ENCODE assay signal across 9 cellular contexts in the genomic region with DNA sequence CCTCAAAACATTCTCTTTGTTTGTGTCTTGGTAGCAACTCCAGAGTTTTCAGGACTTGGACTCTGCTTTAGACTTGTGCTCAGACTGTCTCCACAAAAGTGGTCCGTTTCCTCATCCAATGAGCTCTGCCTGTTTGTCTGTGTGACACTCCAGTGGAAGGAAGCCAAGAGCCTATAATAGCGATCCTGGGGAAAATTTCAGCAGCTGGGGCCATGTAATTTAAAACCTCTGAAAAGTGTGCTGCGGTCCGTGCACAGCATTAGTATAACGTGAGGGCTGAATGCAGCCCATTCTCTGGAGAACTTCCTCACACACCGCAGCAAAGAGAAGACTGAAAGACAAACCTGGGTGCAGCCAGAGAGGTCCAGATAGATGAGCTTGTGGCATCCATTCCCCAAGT. TPM values are rescaled to one million over a fixed set of nuclear protein-coding genes. Genes with fewer than 3 reads are reported as not detected.
DNase-seq lines count a peak whose midpoint lies in the region; ATAC-seq and TF ChIP-seq lines count a peak whose summit lies in the region.
"Had no signal": no experiment of that assay in that cellular context is flagged by ENCODE, and none has a peak within 500 bp of the region (broad histone marks: within the 10 kb centered on the region; RNA-seq: fewer than 3 reads in every experiment).

A gene with protein sequence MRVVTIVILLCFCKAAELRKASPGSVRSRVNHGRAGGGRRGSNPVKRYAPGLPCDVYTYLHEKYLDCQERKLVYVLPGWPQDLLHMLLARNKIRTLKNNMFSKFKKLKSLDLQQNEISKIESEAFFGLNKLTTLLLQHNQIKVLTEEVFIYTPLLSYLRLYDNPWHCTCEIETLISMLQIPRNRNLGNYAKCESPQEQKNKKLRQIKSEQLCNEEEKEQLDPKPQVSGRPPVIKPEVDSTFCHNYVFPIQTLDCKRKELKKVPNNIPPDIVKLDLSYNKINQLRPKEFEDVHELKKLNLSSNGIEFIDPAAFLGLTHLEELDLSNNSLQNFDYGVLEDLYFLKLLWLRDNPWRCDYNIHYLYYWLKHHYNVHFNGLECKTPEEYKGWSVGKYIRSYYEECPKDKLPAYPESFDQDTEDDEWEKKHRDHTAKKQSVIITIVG (plus strand): TSS at position 259 of the 400 bp plus-strand sequence. CDS start 20,914 bp downstream, outside the sequence.

- H3K27me3 Mint-ChIP-seq in activated naive CD4-positive, alpha-beta T cell treated with anti-CD3 and anti-CD28 coated beads for 36 hours (ENCODE audit: low read depth): no peaks in the 10 kb centered on the region
- peaks cover 10% of the 10 kb centered on the region for H3K27me3 Mint-ChIP-seq in activated T-helper 2 cell treated with anti-CD3 and anti-CD28 coated beads, Interferon-gamma antibody, Interleukin-2, Interleukin-4, amounts not matched to agents 10 μg/mL and 5 μg/mL and 100 μg/mL, durations not matched to agents 14 hours and 24 hours and 36 hours (ENCODE audit: low read depth)

- no peaks in the 10 kb centered on the region for H3K4me1 Mint-ChIP-seq in activated naive CD4-positive, alpha-beta T cell treated with anti-CD3 and anti-CD28 coated beads for 36 hours (ENCODE audit: low read depth)
- H3K4me1 Mint-ChIP-seq in activated T-helper 2 cell treated with anti-CD3 and anti-CD28 coated beads, Interferon-gamma antibody, Interleukin-2, Interleukin-4, amounts not matched to agents 10 μg/mL and 5 μg/mL and 100 μg/mL, durations not matched to agents 14 hours and 24 hours and 36 hours (ENCODE audit: low read depth): peaks cover 4% of the 10 kb centered on the region

- H3K4me3 Mint-ChIP-seq in activated naive CD4-positive, alpha-beta T cell treated with anti-CD3 and anti-CD28 coated beads for 36 hours: no peak within 1 kb of the TSS
- H3K4me3 Mint-ChIP-seq in activated T-helper 2 cell treated with anti-CD3 and anti-CD28 coated beads, Interferon-gamma antibody, Interleukin-2, Interleukin-4, amounts not matched to agents 10 μg/mL and 5 μg/mL and 100 μg/mL, durations not matched to agents 14 hours and 24 hours and 36 hours (ENCODE audit: low read depth): no peak within 1 kb of the TSS
- H3K4me3 Mint-ChIP-seq: T-helper 1 cell treated with Interleukin-12 subunit alpha and Interleukin-12 subunit beta and Interleukin-4 antibody, amounts not matched to agents 30 μg/mL and 1 μg/mL, for 36 hours had no signal

- intact Hi-C loops in activated naive CD4-positive, alpha-beta T cell treated with anti-CD3 and anti-CD28 coated beads for 36 hours (cut with micrococcal nuclease): no loop called here
- intact Hi-C loops in activated T-helper 2 cell treated with anti-CD3 and anti-CD28 coated beads, Interferon-gamma antibody, Interleukin-2, Interleukin-4, amounts not matched to agents 10 μg/mL and 5 μg/mL and 100 μg/mL, durations not matched to agents 14 hours and 24 hours and 36 hours (cut with micrococcal nuclease): no loop called here

- H3K27ac Mint-ChIP-seq in activated naive CD4-positive, alpha-beta T cell treated with anti-CD3 and anti-CD28 coated beads for 36 hours: no peak within 1 kb of the TSS
- no peak within 1 kb of the TSS for H3K27ac Mint-ChIP-seq in activated T-helper 2 cell treated with anti-CD3 and anti-CD28 coated beads, Interferon-gamma antibody, Interleukin-2, Interleukin-4, amounts not matched to agents 10 μg/mL and 5 μg/mL and 100 μg/mL, durations not matched to agents 14 hours and 24 hours and 36 hours
- H3K27ac Mint-ChIP-seq: T-helper 1 cell treated with Interleukin-12 subunit alpha and Interleukin-12 subunit beta and Interleukin-4 antibody, amounts not matched to agents 30 μg/mL and 1 μg/mL, for 36 hours had no signal

- no peak for TF ChIP-seq CTCF in retinal pigment epithelial cell (conservative IDR thresholded peaks at IDR 0.05; ENCODE audit: low read depth, low read length)

- H3K9me3 Mint-ChIP-seq in activated naive CD4-positive, alpha-beta T cell treated with anti-CD3 and anti-CD28 coated beads for 36 hours: peaks cover 4% of the 10 kb centered on the region
- H3K9me3 Mint-ChIP-seq in activated T-helper 2 cell treated with anti-CD3 and anti-CD28 coated beads, Interferon-gamma antibody, Interleukin-2, Interleukin-4, amounts not matched to agents 10 μg/mL and 5 μg/mL and 100 μg/mL, durations not matched to agents 14 hours and 24 hours and 36 hours: peaks cover 4% of the 10 kb centered on the region
- H3K9me3 Mint-ChIP-seq: T-helper 1 cell treated with Interleukin-12 subunit alpha and Interleukin-12 subunit beta and Interleukin-4 antibody, amounts not matched to agents 30 μg/mL and 1 μg/mL, for 36 hours had no signal

- DNase-seq in GM04504 (ENCODE audit: low read depth): peak; percentile 47
- peak; percentile 57 for DNase-seq in NCI-H510A treated with DMSO at 0.1 percent for 48 hours (lab: John Stamatoyannopoulos, UW)
- DNase-seq in fibroblast of the conjunctiva (ENCODE audit: low read depth): peak; percentile 74
- DNase-seq in retinal pigment epithelial cell (ENCODE audit: low read depth): no peak
- no peak for DNase-seq in activated naive CD4-positive, alpha-beta T cell treated with anti-CD3 and anti-CD28 coated beads for 36 hours
- no peak for DNase-seq in activated CD8-positive, alpha-beta memory T cell treated with anti-CD3 and anti-CD28 coated beads, Interleukin-2, amount 50 U/mL, for 48 hours
- DNase-seq in activated T-helper 2 cell treated with anti-CD3 and anti-CD28 coated beads, Interferon-gamma antibody, Interleukin-2, Interleukin-4, amounts not matched to agents 10 μg/mL and 5 μg/mL and 100 μg/mL, durations not matched to agents 14 hours and 24 hours and 36 hours (ENCODE audit: low spot score): no peak

- H3K36me3 Mint-ChIP-seq in activated naive CD4-positive, alpha-beta T cell treated with anti-CD3 and anti-CD28 coated beads for 36 hours (ENCODE audit: low read depth): peaks cover 3% of the 10 kb centered on the region
- no peaks in the 10 kb centered on the region for H3K36me3 Mint-ChIP-seq in activated T-helper 2 cell treated with anti-CD3 and anti-CD28 coated beads, Interferon-gamma antibody, Interleukin-2, Interleukin-4, amounts not matched to agents 10 μg/mL and 5 μg/mL and 100 μg/mL, durations not matched to agents 14 hours and 24 hours and 36 hours (ENCODE audit: low read depth)

- no peak for ATAC-seq in HG02852 (IDR thresholded peaks at IDR 0.05; ENCODE audit: unreplicated experiment)

- CTCF ChIA-PET in activated naive CD4-positive, alpha-beta T cell treated with anti-CD3 and anti-CD28 coated beads for 36 hours (lab: Charles Lee): no interaction called here

- H3K4me3 ChIP-seq in retinal pigment epithelial cell (ENCODE audit: low read length): peak within 1 kb of the TSS; percentile 50

RNA-seq across cellular contexts. Expression of the gene that starts here (rescaled TPM):
- total RNA-seq in activated naive CD4-positive, alpha-beta T cell treated with anti-CD3 and anti-CD28 coated beads for 36 hours: not detected
- 0.18 TPM in 1 of 2 replicates, not detected in the other for total RNA-seq in activated T-helper 2 cell treated with anti-CD3 and anti-CD28 coated beads, Interferon-gamma antibody, Interleukin-2, Interleukin-4, amounts not matched to agents 10 μg/mL and 5 μg/mL and 100 μg/mL, durations not matched to agents 14 hours and 24 hours and 36 hours

Comparison
In these comparisons a context has a peak if more than half of its experiments do, and no peak if none do; other contexts are left out.
1. DNase-seq: peak in GM04504 (single experiment), NCI-H510A treated with DMSO at 0.1 percent for 48 hours (single experiment) and fibroblast of the conjunctiva (single experiment); none in retinal pigment epithelial cell (single experiment), activated naive CD4-positive, alpha-beta T cell treated with anti-CD3 and anti-CD28 coated beads for 36 hours (single experiment), activated CD8-positive, alpha-beta memory T cell treated with anti-CD3 and anti-CD28 coated beads, Interleukin-2, amount 50 U/mL, for 48 hours (single experiment) and activated T-helper 2 cell treated with anti-CD3 and anti-CD28 coated beads, Interferon-gamma antibody, Interleukin-2, Interleukin-4, amounts not matched to agents 10 μg/mL and 5 μg/mL and 100 μg/mL, durations not matched to agents 14 hours and 24 hours and 36 hours (single experiment).